Comparison of ENCODE assay signal across 19 cellular contexts in the genomic region with DNA sequence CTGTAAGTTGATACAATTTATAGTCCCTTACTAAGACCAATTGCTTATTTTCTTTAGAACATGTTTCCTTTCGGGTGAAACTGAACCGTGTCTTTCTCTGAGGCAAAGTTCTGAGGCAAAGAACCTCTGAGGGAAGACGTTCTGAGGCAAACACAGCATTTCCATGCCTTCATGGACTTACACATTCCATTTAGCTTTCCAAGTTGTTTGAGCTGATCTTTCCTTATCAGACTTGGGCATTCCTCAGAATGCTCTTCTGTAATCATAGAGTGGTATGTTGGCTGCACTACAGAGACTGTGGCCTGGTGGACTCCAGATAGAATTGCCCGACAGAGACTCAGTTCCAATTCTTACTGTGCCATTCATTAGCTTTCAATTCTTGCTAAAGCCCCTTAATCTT.
DNase-seq lines count a peak whose midpoint lies in the region; ATAC-seq and TF ChIP-seq lines count a peak whose summit lies in the region.
"Had no signal": no experiment of that assay in that cellular context is flagged by ENCODE, and none has a peak within 500 bp of the region (broad histone marks: within the 10 kb centered on the region; RNA-seq: fewer than 3 reads in every experiment).

No MANE protein-coding gene starts in this region.

- H3K4me3 Mint-ChIP-seq in WTC11 (no peak overlapping the region), mesothelial cell of epicardium (no peak overlapping the region)
- H3K4me3 Mint-ChIP-seq: activated CD8-positive, alpha-beta memory T cell treated with anti-CD3 and anti-CD28 coated beads, Interleukin-2, amount 10 ng/mL, durations not matched to agents 7 days and 5 days; stimulated activated naive CD8-positive, alpha-beta T cell treated with anti-CD3 and anti-CD28 coated beads, Interleukin-15, Interleukin-2, amounts not matched to agents 100 ng/mL and 50 ng/mL, for 24 hours had no signal

- H3K9me3 Mint-ChIP-seq in WTC11 (no peaks in the 10 kb centered on the region), mesothelial cell of epicardium (no peaks in the 10 kb centered on the region)
- H3K9me3 Mint-ChIP-seq: stimulated activated naive CD8-positive, alpha-beta T cell treated with anti-CD3 and anti-CD28 coated beads, Interleukin-15, Interleukin-2, amounts not matched to agents 100 ng/mL and 50 ng/mL, for 24 hours had no signal

- H3K36me3 Mint-ChIP-seq in WTC11 = no peaks in the 10 kb centered on the region
- no peaks in the 10 kb centered on the region for H3K36me3 Mint-ChIP-seq in mesothelial cell of epicardium
- H3K36me3 Mint-ChIP-seq: activated CD8-positive, alpha-beta memory T cell treated with anti-CD3 and anti-CD28 coated beads, Interleukin-2, amount 10 ng/mL, durations not matched to agents 7 days and 5 days had no signal

- CTCF ChIA-PET in WTC11 (lab: Charles Lee) = no interaction called here

- H3K27me3 Mint-ChIP-seq in WTC11 (ENCODE audit: low read depth) (no peaks in the 10 kb centered on the region), mesothelial cell of epicardium (ENCODE audit: low read depth) (no peaks in the 10 kb centered on the region)
- H3K27me3 Mint-ChIP-seq: activated CD8-positive, alpha-beta memory T cell treated with anti-CD3 and anti-CD28 coated beads, Interleukin-2, amount 10 ng/mL, durations not matched to agents 7 days and 5 days; stimulated activated naive CD8-positive, alpha-beta T cell treated with anti-CD3 and anti-CD28 coated beads, Interleukin-15, Interleukin-2, amounts not matched to agents 100 ng/mL and 50 ng/mL, for 24 hours had no signal

- TF ChIP-seq CTCF in WTC11 (IDR thresholded peaks at IDR 0.05) = no peak
- TF ChIP-seq CTCF in fibroblast of the aortic adventitia (IDR thresholded peaks at IDR 0.05; ENCODE audit: insufficient read depth, low read length) = peak; percentile 35
- no peak for TF ChIP-seq CTCF in mesothelial cell of epicardium (IDR thresholded peaks at IDR 0.05; ENCODE audit: unreplicated experiment)

- ATAC-seq in WTC11 (peak; percentile 63), GM21423 (IDR thresholded peaks at IDR 0.05; ENCODE audit: unreplicated experiment) (no peak)
- ATAC-seq: activated CD4-positive, CD25-positive, alpha-beta regulatory T cell treated with anti-CD3 and anti-CD28 coated beads, Interleukin-2, amount 50 U/mL, for 24 hours; activated CD8-positive, alpha-beta memory T cell treated with anti-CD3 and anti-CD28 coated beads, Interleukin-2, amount 10 ng/mL, durations not matched to agents 7 days and 5 days; mucosa of descending colon had no signal

- POLR2A ChIA-PET in WTC11 (lab: Charles Lee) = no interaction called here

- peaks cover 4% of the 10 kb centered on the region for H3K4me1 Mint-ChIP-seq in WTC11
- peaks cover 18% of the 10 kb centered on the region for H3K4me1 Mint-ChIP-seq in mesothelial cell of epicardium
- H3K4me1 Mint-ChIP-seq: activated CD8-positive, alpha-beta memory T cell treated with anti-CD3 and anti-CD28 coated beads, Interleukin-2, amount 10 ng/mL, durations not matched to agents 7 days and 5 days had no signal

- H3K4me3 ChIP-seq in fibroblast of the aortic adventitia (ENCODE audit: low read depth, low read length) = no peak overlapping the region
- H3K4me3 ChIP-seq: mucosa of descending colon, vagina had no signal

- DNase-seq in AG08396 (ENCODE audit: low spot score) = peak; percentile 23
- DNase-seq in WTC11 (ENCODE audit: low spot score) = no peak
- DNase-seq in fibroblast of the aortic adventitia (ENCODE audit: low read depth) = peak; percentile 88
- DNase-seq in mesothelial cell of epicardium (ENCODE audit: low spot score in 2 of 2, unreplicated experiment in 2 of 2) = no peak
- DNase-seq in SIG-M5 (lab: John Stamatoyannopoulos, UW) = no peak
- no peak for DNase-seq in germinal center (ENCODE audit: low spot score)
- no peak for DNase-seq in SW480 (ENCODE audit: low spot score)
- DNase-seq: activated CD8-positive, alpha-beta memory T cell treated with anti-CD3 and anti-CD28 coated beads, Interleukin-2, amount 10 ng/mL, durations not matched to agents 7 days and 5 days; COR-L47; effector memory CD4-positive, alpha-beta T cell; GF-D8; mucosa of descending colon; NCI-H1930; NCI-H526 treated with DMSO at 0.1 percent for 48 hours; stimulated activated CD4-positive, alpha-beta T cell treated with anti-CD3 and anti-CD28 coated beads, Interleukin-12 subunit alpha, Interleukin-12 subunit beta, amount 100 ng/mL, for 4 hours had no signal

- H3K27ac Mint-ChIP-seq in WTC11 (no peak overlapping the region), mesothelial cell of epicardium (peak overlapping the region; percentile 95)
- H3K27ac Mint-ChIP-seq: activated CD8-positive, alpha-beta memory T cell treated with anti-CD3 and anti-CD28 coated beads, Interleukin-2, amount 10 ng/mL, durations not matched to agents 7 days and 5 days; stimulated activated naive CD8-positive, alpha-beta T cell treated with anti-CD3 and anti-CD28 coated beads, Interleukin-15, Interleukin-2, amounts not matched to agents 100 ng/mL and 50 ng/mL, for 24 hours had no signal

TF ChIP-seq in WTC11, 78 proteins besides CTCF, POLR2A, EP300 and RAD21:
- TF ChIP-seq, protein P1, sequence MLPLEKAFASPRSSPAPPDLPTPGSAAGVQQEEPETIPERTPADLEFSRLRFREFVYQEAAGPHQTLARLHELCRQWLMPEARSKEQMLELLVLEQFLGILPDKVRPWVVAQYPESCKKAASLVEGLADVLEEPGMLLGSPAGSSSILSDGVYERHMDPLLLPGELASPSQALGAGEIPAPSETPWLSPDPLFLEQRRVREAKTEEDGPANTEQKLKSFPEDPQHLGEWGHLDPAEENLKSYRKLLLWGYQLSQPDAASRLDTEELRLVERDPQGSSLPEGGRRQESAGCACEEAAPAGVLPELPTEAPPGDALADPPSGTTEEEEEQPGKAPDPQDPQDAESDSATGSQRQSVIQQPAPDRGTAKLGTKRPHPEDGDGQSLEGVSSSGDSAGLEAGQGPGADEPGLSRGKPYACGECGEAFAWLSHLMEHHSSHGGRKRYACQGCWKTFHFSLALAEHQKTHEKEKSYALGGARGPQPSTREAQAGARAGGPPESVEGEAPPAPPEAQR (CRISPR knock-in tag; IDR thresholded peaks at IDR 0.05) = no peak
- TF ChIP-seq, protein P2, sequence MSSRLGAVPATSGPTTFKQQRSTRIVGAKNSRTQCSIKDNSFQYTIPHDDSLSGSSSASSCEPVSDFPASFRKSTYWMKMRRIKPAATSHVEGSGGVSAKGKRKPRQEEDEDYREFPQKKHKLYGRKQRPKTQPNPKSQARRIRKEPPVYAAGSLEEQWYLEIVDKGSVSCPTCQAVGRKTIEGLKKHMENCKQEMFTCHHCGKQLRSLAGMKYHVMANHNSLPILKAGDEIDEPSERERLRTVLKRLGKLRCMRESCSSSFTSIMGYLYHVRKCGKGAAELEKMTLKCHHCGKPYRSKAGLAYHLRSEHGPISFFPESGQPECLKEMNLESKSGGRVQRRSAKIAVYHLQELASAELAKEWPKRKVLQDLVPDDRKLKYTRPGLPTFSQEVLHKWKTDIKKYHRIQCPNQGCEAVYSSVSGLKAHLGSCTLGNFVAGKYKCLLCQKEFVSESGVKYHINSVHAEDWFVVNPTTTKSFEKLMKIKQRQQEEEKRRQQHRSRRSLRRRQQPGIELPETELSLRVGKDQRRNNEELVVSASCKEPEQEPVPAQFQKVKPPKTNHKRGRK (CRISPR knock-in tag; IDR thresholded peaks at IDR 0.05; ENCODE audit: borderline replicate concordance) = no peak
- TF ChIP-seq GABPB1 (CRISPR knock-in tag; IDR thresholded peaks at IDR 0.05) = no peak
- TF ChIP-seq, protein P3, sequence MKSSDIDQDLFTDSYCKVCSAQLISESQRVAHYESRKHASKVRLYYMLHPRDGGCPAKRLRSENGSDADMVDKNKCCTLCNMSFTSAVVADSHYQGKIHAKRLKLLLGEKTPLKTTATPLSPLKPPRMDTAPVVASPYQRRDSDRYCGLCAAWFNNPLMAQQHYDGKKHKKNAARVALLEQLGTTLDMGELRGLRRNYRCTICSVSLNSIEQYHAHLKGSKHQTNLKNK (CRISPR knock-in tag; IDR thresholded peaks at IDR 0.05) = no peak

Comparison
In these comparisons a context has a peak if more than half of its experiments do, and no peak if none do; other contexts are left out.
1. DNase-seq: peak in AG08396 (single experiment) and fibroblast of the aortic adventitia (single experiment); none in WTC11 (single experiment), mesothelial cell of epicardium (0 of 2), SIG-M5 (single experiment), germinal center (single experiment) and SW480 (single experiment).